17 cellular contexts compared by ENCODE assay signal in the genomic region with DNA sequence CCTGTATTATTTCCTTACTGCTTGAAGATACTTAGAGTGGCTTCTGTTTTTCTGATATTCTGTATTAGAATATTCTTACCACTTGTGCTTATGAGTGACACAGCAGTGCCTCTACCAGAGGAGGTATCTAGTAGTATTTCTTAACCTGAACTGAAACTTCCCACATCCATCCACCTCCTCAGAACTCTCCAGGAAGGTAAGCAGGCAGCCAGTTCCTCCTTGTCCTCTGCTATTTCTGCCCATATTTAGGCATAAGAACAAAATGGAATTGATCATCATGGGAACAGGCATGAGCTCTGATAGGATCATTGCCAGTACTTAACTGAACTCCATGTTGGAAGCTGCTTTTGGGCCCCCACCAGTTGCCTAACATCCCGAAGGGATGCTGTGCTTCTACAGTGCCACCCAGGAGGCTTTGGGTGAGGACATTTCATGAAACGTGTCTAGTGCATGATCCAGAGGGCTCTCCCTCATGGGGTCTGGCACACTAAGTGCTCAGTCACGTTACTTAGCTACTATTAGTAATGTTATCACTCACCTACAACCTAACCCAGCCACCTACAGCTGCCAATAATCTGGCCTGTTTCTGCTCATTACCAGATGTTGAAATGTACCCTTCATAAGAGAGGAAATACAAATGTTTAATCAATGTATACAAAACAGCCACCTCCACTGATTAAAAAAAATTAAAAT.
DNase-seq lines count a peak whose midpoint lies in the region; ATAC-seq and TF ChIP-seq lines count a peak whose summit lies in the region.
"Had no signal": no experiment of that assay in that cellular context is flagged by ENCODE, and none has a peak within 500 bp of the region (broad histone marks: within the 10 kb centered on the region; RNA-seq: fewer than 3 reads in every experiment).

No MANE protein-coding gene starts in this region.

- H3K4me3 ChIP-seq in left ventricle myocardium inferior (no peak overlapping the region), heart left ventricle (no peak overlapping the region)
- H3K4me3 ChIP-seq: A549; BLaER1 treated with 17β-estradiol and CSF1 and Interleukin-3, amounts not matched to agents 10 nM and 100 nM; GM12878 had no signal

- ATAC-seq in Right ventricle myocardium inferior (peak; percentile 81), heart left ventricle (peak in 3 of 4 donors; percentile 42 to 65 (median 50)), GM18873 (IDR thresholded peaks at IDR 0.05; ENCODE audit: low FRiP score, unreplicated experiment) (no peak)
- ATAC-seq: A549; CD8-positive, alpha-beta T cell; GM12878 had no signal

- 32 to 49% (median 42%) methylated on average over 2 to 3 of the region's 3 CpGs for WGBS in heart left ventricle, 4 donors

- no peak for TF ChIP-seq CTCF in left ventricle myocardium inferior (IDR thresholded peaks at IDR 0.05; ENCODE audit: borderline replicate concordance)
- no peak for TF ChIP-seq CTCF in heart left ventricle (IDR thresholded peaks at IDR 0.05)

- H3K36me3 ChIP-seq in left ventricle myocardium inferior (no peaks in the 10 kb centered on the region), heart left ventricle (no peaks in the 10 kb centered on the region)
- H3K36me3 ChIP-seq: BLaER1 treated with 17β-estradiol and CSF1 and Interleukin-3, amounts not matched to agents 10 nM and 100 nM had no signal

- H3K4me1 ChIP-seq in left ventricle myocardium inferior (peaks cover 1% of the 10 kb centered on the region), heart left ventricle (no peaks in the 10 kb centered on the region)
- H3K4me1 ChIP-seq: A549; BLaER1 treated with 17β-estradiol and CSF1 and Interleukin-3, amounts not matched to agents 10 nM and 100 nM; Caco-2 had no signal

- DNase-seq in Right ventricle myocardium inferior (ENCODE audit: missing footprints), result no peak
- no peak for DNase-seq in left ventricle myocardium inferior
- no peak for DNase-seq in heart left ventricle
- no peak for DNase-seq in cardiac septum (ENCODE audit: low spot score)
- DNase-seq in putamen (ENCODE audit: low spot score), result peak; percentile 63
- DNase-seq: AML-193; Caco-2; Calu3; CD4-positive, alpha-beta T cell; CD8-positive, alpha-beta T cell; DMS79 treated with DMSO at 0.1 percent for 48 hours had no signal

- intact Hi-C loops in Right ventricle myocardium inferior (cut with DNase I), result no loop called here
- intact Hi-C loops in left ventricle myocardium inferior (cut with micrococcal nuclease), result no loop called here
- intact Hi-C loops in heart left ventricle (cut with DNase I), result no loop called here
- intact Hi-C loops in cardiac septum (cut with DNase I), result loop anchor here (10.0 kb wide), 1 partner anchor 212 kb away; no protein-coding TSS in a partner anchor

- H3K27me3 ChIP-seq in left ventricle myocardium inferior (ENCODE audit: low read depth), result no peaks in the 10 kb centered on the region
- H3K27me3 ChIP-seq in heart left ventricle, result no peaks in the 10 kb centered on the region
- H3K27me3 ChIP-seq: BLaER1 treated with 17β-estradiol and CSF1 and Interleukin-3, amounts not matched to agents 10 nM and 100 nM had no signal

- H3K27ac ChIP-seq in left ventricle myocardium inferior (replicated peaks) (no peak overlapping the region), heart left ventricle (no peak overlapping the region)
- H3K27ac ChIP-seq: 22Rv1; A549; BLaER1 treated with 17β-estradiol and CSF1 and Interleukin-3, amounts not matched to agents 10 nM and 100 nM; C4-2B had no signal

- no peak for TF ChIP-seq POLR2A in heart left ventricle (IDR thresholded peaks at IDR 0.05)

- H3K9me3 ChIP-seq in left ventricle myocardium inferior (replicated peaks) (no peaks in the 10 kb centered on the region), heart left ventricle (no peaks in the 10 kb centered on the region)
- H3K9me3 ChIP-seq: A549; BLaER1 treated with 17β-estradiol and CSF1 and Interleukin-3, amounts not matched to agents 10 nM and 100 nM; Caco-2 had no signal
